ENCODE assay signal across 1 cellular context in the genomic region with DNA sequence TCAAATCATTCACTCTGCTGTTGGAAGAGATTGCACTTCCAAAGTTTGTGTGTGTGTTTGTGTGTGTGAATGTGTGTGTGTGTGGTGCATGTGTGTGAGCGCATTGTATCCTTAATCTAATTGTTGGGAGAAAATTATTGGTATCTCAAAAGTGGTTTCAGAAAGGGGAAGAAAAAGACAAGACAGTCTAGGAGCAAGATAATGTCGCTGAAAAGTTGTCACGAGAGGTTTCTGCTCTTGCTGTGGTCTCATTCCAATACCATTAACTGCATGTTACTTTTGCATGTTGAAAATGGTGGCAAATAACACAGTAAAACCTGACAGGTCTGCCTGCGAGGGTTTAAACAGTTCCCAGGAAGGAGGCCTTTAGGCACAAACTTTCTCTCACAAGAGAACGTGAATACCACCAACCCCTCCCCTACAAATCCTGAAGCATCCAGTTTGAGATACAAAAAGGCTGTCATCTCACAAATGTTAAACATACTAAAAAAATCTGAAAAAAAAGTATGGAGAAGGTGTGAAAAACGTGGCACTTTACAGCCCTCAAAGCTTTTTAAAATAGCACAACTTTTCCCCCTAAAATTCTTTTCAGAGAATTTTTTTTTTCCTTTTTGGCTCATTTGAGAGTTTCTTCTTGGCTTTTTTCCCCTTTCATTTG.
TF ChIP-seq lines count a peak whose summit lies in the region.

No MANE protein-coding gene starts in this region.

TF ChIP-seq in liver, 16 proteins besides CTCF, POLR2A, EP300 and RAD21 (continued from another document):
- TF ChIP-seq, protein P1, sequence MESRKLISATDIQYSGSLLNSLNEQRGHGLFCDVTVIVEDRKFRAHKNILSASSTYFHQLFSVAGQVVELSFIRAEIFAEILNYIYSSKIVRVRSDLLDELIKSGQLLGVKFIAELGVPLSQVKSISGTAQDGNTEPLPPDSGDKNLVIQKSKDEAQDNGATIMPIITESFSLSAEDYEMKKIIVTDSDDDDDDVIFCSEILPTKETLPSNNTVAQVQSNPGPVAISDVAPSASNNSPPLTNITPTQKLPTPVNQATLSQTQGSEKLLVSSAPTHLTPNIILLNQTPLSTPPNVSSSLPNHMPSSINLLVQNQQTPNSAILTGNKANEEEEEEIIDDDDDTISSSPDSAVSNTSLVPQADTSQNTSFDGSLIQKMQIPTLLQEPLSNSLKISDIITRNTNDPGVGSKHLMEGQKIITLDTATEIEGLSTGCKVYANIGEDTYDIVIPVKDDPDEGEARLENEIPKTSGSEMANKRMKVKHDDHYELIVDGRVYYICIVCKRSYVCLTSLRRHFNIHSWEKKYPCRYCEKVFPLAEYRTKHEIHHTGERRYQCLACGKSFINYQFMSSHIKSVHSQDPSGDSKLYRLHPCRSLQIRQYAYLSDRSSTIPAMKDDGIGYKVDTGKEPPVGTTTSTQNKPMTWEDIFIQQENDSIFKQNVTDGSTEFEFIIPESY (IDR thresholded peaks at IDR 0.05) = no peak
- no peak for TF ChIP-seq FOXA2 (IDR thresholded peaks at IDR 0.05)
- TF ChIP-seq SP1 (IDR thresholded peaks at IDR 0.05) = no peak
- TF ChIP-seq HNF4G (IDR thresholded peaks at IDR 0.05) = no peak
- no peak for TF ChIP-seq HNF4A (conservative IDR thresholded peaks at IDR 0.05)
- TF ChIP-seq, protein P2, sequence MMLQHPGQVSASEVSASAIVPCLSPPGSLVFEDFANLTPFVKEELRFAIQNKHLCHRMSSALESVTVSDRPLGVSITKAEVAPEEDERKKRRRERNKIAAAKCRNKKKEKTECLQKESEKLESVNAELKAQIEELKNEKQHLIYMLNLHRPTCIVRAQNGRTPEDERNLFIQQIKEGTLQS (IDR thresholded peaks at IDR 0.05) = no peak
- no peak for TF ChIP-seq FOXA1 (IDR thresholded peaks at IDR 0.05)
- TF ChIP-seq EGR1 (IDR thresholded peaks at IDR 0.05; ENCODE audit: low read depth in 2 of 2) = no peak
- no peak for TF ChIP-seq TAF1 (conservative IDR thresholded peaks at IDR 0.05)
- TF ChIP-seq JUND (IDR thresholded peaks at IDR 0.05) = no peak
- no peak for TF ChIP-seq YY1 (IDR thresholded peaks at IDR 0.05)
- TF ChIP-seq, protein P3, sequence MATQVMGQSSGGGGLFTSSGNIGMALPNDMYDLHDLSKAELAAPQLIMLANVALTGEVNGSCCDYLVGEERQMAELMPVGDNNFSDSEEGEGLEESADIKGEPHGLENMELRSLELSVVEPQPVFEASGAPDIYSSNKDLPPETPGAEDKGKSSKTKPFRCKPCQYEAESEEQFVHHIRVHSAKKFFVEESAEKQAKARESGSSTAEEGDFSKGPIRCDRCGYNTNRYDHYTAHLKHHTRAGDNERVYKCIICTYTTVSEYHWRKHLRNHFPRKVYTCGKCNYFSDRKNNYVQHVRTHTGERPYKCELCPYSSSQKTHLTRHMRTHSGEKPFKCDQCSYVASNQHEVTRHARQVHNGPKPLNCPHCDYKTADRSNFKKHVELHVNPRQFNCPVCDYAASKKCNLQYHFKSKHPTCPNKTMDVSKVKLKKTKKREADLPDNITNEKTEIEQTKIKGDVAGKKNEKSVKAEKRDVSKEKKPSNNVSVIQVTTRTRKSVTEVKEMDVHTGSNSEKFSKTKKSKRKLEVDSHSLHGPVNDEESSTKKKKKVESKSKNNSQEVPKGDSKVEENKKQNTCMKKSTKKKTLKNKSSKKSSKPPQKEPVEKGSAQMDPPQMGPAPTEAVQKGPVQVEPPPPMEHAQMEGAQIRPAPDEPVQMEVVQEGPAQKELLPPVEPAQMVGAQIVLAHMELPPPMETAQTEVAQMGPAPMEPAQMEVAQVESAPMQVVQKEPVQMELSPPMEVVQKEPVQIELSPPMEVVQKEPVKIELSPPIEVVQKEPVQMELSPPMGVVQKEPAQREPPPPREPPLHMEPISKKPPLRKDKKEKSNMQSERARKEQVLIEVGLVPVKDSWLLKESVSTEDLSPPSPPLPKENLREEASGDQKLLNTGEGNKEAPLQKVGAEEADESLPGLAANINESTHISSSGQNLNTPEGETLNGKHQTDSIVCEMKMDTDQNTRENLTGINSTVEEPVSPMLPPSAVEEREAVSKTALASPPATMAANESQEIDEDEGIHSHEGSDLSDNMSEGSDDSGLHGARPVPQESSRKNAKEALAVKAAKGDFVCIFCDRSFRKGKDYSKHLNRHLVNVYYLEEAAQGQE (IDR thresholded peaks at IDR 0.05) = no peak
- TF ChIP-seq, protein P4, sequence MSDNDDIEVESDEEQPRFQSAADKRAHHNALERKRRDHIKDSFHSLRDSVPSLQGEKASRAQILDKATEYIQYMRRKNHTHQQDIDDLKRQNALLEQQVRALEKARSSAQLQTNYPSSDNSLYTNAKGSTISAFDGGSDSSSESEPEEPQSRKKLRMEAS (IDR thresholded peaks at IDR 0.05) = no peak
- TF ChIP-seq RXRA (IDR thresholded peaks at IDR 0.05) = no peak
- TF ChIP-seq GABPA (IDR thresholded peaks at IDR 0.05 in 1 of 2, conservative IDR thresholded peaks at IDR 0.05 in 1 of 2) = no peak
TF ChIP-seq in liver: peak in this region for 0.
